Comparison of ENCODE assay signal across 17 cellular contexts in the genomic region with DNA sequence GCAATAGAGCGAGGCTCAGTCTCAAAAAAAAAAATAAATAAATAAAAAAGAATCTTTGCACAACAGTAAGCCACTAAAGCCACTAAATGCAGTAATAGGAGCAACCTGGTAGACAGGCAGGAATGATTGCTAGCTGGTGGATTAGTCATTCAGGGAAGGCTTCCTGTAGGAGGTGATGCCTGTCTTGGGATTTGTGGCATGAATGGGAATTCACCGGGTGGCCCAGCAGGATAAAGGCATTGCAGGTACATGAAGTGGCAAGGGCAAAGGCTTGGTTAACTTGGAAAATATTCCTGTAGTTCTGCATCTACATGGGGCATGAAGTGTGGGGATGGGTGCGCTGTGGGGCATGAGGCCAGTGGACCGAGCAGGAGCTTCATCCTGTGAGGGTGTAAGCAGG.
A peak's percentile ranks its signal among the peaks of the same experiment; 100 is the strongest.
DNase-seq lines count a peak whose midpoint lies in the region; ATAC-seq and TF ChIP-seq lines count a peak whose summit lies in the region.
"Had no signal": no experiment of that assay in that cellular context is flagged by ENCODE, and none has a peak within 500 bp of the region (broad histone marks: within the 10 kb centered on the region; RNA-seq: fewer than 3 reads in every experiment).

No MANE protein-coding gene starts in this region.

- no peak overlapping the region for H3K4me3 ChIP-seq in right cardiac atrium (ENCODE audit: low read length)
- H3K4me3 ChIP-seq: MG63, PC-9 had no signal

- no peaks in the 10 kb centered on the region for H3K27me3 Mint-ChIP-seq in memory B cell
- H3K27me3 Mint-ChIP-seq in activated CD4-positive, alpha-beta memory T cell treated with anti-CD3 and anti-CD28 coated beads for 36 hours = no peaks in the 10 kb centered on the region

- H3K4me1 ChIP-seq in right cardiac atrium (ENCODE audit: control insufficient read depth, insufficient read depth, low read length) = peaks cover 7% of the 10 kb centered on the region

- H3K9me3 ChIP-seq in right cardiac atrium (ENCODE audit: control insufficient read depth, low read length) = no peaks in the 10 kb centered on the region
- H3K9me3 ChIP-seq: MG63 had no signal

- peaks cover 5% of the 10 kb centered on the region for H3K36me3 Mint-ChIP-seq in memory B cell
- H3K36me3 Mint-ChIP-seq in activated CD4-positive, alpha-beta memory T cell treated with anti-CD3 and anti-CD28 coated beads for 36 hours = no peaks in the 10 kb centered on the region

- peaks cover 56% of the 10 kb centered on the region for H3K4me1 Mint-ChIP-seq in memory B cell
- peaks cover 42% of the 10 kb centered on the region for H3K4me1 Mint-ChIP-seq in activated CD4-positive, alpha-beta memory T cell treated with anti-CD3 and anti-CD28 coated beads for 36 hours (ENCODE audit: low read depth)

- CTCF ChIA-PET in activated CD4-positive, alpha-beta memory T cell treated with anti-CD3 and anti-CD28 coated beads for 36 hours (lab: Charles Lee) = no interaction called here

- ATAC-seq in Right ventricle myocardium inferior = no peak
- ATAC-seq in right cardiac atrium = no peak
- no peak for ATAC-seq in memory B cell (ENCODE audit: low read depth)

- H3K27ac Mint-ChIP-seq in memory B cell = peak overlapping the region; percentile 17
- no peak overlapping the region for H3K27ac Mint-ChIP-seq in activated CD4-positive, alpha-beta memory T cell treated with anti-CD3 and anti-CD28 coated beads for 36 hours

- DNase-seq in Right ventricle myocardium inferior (ENCODE audit: missing footprints) (peak; percentile 9), right cardiac atrium (no peak), memory B cell (ENCODE audit: low spot score in 2 of 2) (no peak), DMS153 (lab: John Stamatoyannopoulos, UW) (no peak), activated T-cell treated with anti-CD3 and anti-CD28 coated beads for 4 hours (no peak)
- no peak for DNase-seq in activated CD4-positive, alpha-beta memory T cell treated with anti-CD3 and anti-CD28 coated beads for 36 hours
- DNase-seq: DMS79, MG63, NCI-H1417, NCI-H1694 treated with DMSO at 0.1 percent for 48 hours, NCI-H2107, NCI-H510A treated with DMSO at 0.1 percent for 48 hours, NCI-H748 treated with DMSO at 0.1 percent for 48 hours, PC-9, RPMI8226, SHP77 treated with DMSO at 0.1 percent for 48 hours had no signal

- 88% methylated on average over 4 of the region's 4 CpGs for WGBS in right cardiac atrium

- no peak overlapping the region for H3K27ac ChIP-seq in right cardiac atrium (ENCODE audit: low read length)
- H3K27ac ChIP-seq in VCaP = peak overlapping the region; percentile 94
- H3K27ac ChIP-seq: PC-9 had no signal

- no peak for TF ChIP-seq CTCF in VCaP (conservative IDR thresholded peaks at IDR 0.05)

- POLR2A ChIA-PET in activated CD4-positive, alpha-beta memory T cell treated with anti-CD3 and anti-CD28 coated beads for 36 hours (lab: Charles Lee) = no interaction called here

- intact Hi-C loops in Right ventricle myocardium inferior (cut with DNase I) (no loop called here), right cardiac atrium (cut with DNase I) (no loop called here)
- intact Hi-C loops in activated CD4-positive, alpha-beta memory T cell treated with anti-CD3 and anti-CD28 coated beads for 36 hours (cut with micrococcal nuclease) = no loop called here

- no peak overlapping the region for H3K4me3 Mint-ChIP-seq in memory B cell
- no peak overlapping the region for H3K4me3 Mint-ChIP-seq in activated CD4-positive, alpha-beta memory T cell treated with anti-CD3 and anti-CD28 coated beads for 36 hours

- H3K9me3 Mint-ChIP-seq in memory B cell = no peaks in the 10 kb centered on the region
- H3K9me3 Mint-ChIP-seq in activated CD4-positive, alpha-beta memory T cell treated with anti-CD3 and anti-CD28 coated beads for 36 hours = no peaks in the 10 kb centered on the region

- no peaks in the 10 kb centered on the region for H3K27me3 ChIP-seq in right cardiac atrium (ENCODE audit: control insufficient read depth, insufficient read depth)
- H3K27me3 ChIP-seq: MG63 had no signal
